ENCODE assay signal across 1 cellular context in genomic region chr19:6530385-6531162, GRCh38.
TF ChIP-seq lines count a peak whose summit lies in the region.

A gene with protein sequence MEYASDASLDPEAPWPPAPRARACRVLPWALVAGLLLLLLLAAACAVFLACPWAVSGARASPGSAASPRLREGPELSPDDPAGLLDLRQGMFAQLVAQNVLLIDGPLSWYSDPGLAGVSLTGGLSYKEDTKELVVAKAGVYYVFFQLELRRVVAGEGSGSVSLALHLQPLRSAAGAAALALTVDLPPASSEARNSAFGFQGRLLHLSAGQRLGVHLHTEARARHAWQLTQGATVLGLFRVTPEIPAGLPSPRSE (plus strand): TSS chr19:6531026. CDS start chr19:6531037, 11 bp downstream.

TF ChIP-seq in HepG2, 621 proteins besides CTCF, POLR2A, EP300 and RAD21 (continued from another document and continues in another):
- TF ChIP-seq, protein P1, sequence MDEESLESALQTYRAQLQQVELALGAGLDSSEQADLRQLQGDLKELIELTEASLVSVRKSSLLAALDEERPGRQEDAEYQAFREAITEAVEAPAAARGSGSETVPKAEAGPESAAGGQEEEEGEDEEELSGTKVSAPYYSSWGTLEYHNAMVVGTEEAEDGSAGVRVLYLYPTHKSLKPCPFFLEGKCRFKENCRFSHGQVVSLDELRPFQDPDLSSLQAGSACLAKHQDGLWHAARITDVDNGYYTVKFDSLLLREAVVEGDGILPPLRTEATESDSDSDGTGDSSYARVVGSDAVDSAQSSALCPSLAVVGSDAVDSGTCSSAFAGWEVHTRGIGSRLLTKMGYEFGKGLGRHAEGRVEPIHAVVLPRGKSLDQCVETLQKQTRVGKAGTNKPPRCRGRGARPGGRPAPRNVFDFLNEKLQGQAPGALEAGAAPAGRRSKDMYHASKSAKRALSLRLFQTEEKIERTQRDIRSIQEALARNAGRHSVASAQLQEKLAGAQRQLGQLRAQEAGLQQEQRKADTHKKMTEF (CRISPR knock-in tag; IDR thresholded peaks at IDR 0.05), result 0 out of 2 replicates have a peak, but pooled peaks have one; percentile 30
- TF ChIP-seq ARID2 (CRISPR knock-in tag; IDR thresholded peaks at IDR 0.05; ENCODE audit: borderline replicate concordance) (no peak), SAP130 (CRISPR knock-in tag; IDR thresholded peaks at IDR 0.05; ENCODE audit: low read depth) (peak; percentile 67), STAT5B (CRISPR knock-in tag; IDR thresholded peaks at IDR 0.05) (no peak), HNF1B (CRISPR knock-in tag; IDR thresholded peaks at IDR 0.05) (no peak), GABPA (IDR thresholded peaks at IDR 0.05; ENCODE audit: low read depth, low read length) (peak; percentile 49), GABPA (CRISPR knock-in tag; IDR thresholded peaks at IDR 0.05; ENCODE audit: low read depth) (peak; percentile 83), GATA4 (IDR thresholded peaks at IDR 0.05; ENCODE audit: borderline replicate concordance, low read depth) (no peak), ZNF180 (CRISPR knock-in tag; IDR thresholded peaks at IDR 0.05; ENCODE audit: borderline replicate concordance, low read depth) (no peak), ZBTB40 (IDR thresholded peaks at IDR 0.05) (peak; percentile 1; the same call in 1 of the 2 replicates), ZBTB40 (CRISPR knock-in tag; IDR thresholded peaks at IDR 0.05) (peak; percentile 58; the same call in 1 of the 2 replicates), MXI1 (IDR thresholded peaks at IDR 0.05; ENCODE audit: borderline replicate concordance, low read depth, low read length) (peak; percentile 55; the same call in 1 of the 3 replicates), DPF2 (CRISPR knock-in tag; IDR thresholded peaks at IDR 0.05; ENCODE audit: borderline replicate concordance, low read depth) (no peak), ARID5B (CRISPR knock-in tag; IDR thresholded peaks at IDR 0.05) (no peak), ZNF589 (CRISPR knock-in tag; conservative IDR thresholded peaks at IDR 0.05) (no peak), ZBTB34 (CRISPR knock-in tag; IDR thresholded peaks at IDR 0.05) (no peak), MAZ (IDR thresholded peaks at IDR 0.05; ENCODE audit: borderline replicate concordance, low read depth, low read length) (no peak), MAZ (CRISPR knock-in tag; IDR thresholded peaks at IDR 0.05; ENCODE audit: low read depth) (peak; percentile 68), KLF16 (CRISPR knock-in tag; IDR thresholded peaks at IDR 0.05) (no peak; a peak in 1 of 4 replicates), ZNF550 (CRISPR knock-in tag; IDR thresholded peaks at IDR 0.05; ENCODE audit: borderline replicate concordance) (no peak), RBM39 (IDR thresholded peaks at IDR 0.05; ENCODE audit: low read depth, low read length, poor library complexity, severe bottlenecking) (peak; percentile 59)
- TF ChIP-seq, protein P2, sequence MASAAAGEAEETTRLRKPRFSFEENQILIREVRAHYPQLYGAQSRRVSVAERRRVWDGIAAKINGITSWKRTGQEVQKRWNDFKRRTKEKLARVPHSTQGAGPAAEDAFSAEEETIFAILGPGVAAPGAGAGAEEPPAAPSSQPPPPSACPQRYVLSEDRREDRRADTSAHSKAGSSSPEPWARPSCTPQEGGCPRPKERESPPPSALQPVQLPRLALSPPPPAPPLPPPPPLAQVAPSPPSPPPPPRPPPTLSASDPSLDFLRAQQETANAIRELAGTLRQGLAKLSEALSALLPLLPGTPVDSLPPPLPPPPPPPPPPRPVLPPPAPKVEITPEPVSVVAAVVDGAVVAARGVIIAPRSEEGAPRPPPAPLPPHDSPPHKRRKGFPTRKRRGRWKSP (CRISPR knock-in tag; IDR thresholded peaks at IDR 0.05), result 0 out of 2 replicates have a peak, but pooled peaks have one; percentile 47
- TF ChIP-seq, protein P3, sequence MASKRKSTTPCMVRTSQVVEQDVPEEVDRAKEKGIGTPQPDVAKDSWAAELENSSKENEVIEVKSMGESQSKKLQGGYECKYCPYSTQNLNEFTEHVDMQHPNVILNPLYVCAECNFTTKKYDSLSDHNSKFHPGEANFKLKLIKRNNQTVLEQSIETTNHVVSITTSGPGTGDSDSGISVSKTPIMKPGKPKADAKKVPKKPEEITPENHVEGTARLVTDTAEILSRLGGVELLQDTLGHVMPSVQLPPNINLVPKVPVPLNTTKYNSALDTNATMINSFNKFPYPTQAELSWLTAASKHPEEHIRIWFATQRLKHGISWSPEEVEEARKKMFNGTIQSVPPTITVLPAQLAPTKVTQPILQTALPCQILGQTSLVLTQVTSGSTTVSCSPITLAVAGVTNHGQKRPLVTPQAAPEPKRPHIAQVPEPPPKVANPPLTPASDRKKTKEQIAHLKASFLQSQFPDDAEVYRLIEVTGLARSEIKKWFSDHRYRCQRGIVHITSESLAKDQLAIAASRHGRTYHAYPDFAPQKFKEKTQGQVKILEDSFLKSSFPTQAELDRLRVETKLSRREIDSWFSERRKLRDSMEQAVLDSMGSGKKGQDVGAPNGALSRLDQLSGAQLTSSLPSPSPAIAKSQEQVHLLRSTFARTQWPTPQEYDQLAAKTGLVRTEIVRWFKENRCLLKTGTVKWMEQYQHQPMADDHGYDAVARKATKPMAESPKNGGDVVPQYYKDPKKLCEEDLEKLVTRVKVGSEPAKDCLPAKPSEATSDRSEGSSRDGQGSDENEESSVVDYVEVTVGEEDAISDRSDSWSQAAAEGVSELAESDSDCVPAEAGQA (IDR thresholded peaks at IDR 0.05; ENCODE audit: low read depth), result no peak
- TF ChIP-seq, protein P3 (CRISPR knock-in tag; IDR thresholded peaks at IDR 0.05; ENCODE audit: borderline replicate concordance), result no peak
- TF ChIP-seq, protein P4, sequence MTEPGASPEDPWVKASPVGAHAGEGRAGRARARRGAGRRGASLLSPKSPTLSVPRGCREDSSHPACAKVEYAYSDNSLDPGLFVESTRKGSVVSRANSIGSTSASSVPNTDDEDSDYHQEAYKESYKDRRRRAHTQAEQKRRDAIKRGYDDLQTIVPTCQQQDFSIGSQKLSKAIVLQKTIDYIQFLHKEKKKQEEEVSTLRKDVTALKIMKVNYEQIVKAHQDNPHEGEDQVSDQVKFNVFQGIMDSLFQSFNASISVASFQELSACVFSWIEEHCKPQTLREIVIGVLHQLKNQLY (CRISPR knock-in tag; IDR thresholded peaks at IDR 0.05), result no peak
